In genomic region chr20:21767739-21768223, GRCh38 we compare ENCODE assay signal across 1 cellular context.
A peak's percentile ranks its signal among the peaks of the same experiment; 100 is the strongest.
TF ChIP-seq lines count a peak whose summit lies in the region.

No MANE protein-coding gene starts in this region.

TF ChIP-seq in HepG2, 621 proteins besides CTCF, POLR2A, EP300 and RAD21 (continued from another document and continues in another):
- TF ChIP-seq, protein P1, sequence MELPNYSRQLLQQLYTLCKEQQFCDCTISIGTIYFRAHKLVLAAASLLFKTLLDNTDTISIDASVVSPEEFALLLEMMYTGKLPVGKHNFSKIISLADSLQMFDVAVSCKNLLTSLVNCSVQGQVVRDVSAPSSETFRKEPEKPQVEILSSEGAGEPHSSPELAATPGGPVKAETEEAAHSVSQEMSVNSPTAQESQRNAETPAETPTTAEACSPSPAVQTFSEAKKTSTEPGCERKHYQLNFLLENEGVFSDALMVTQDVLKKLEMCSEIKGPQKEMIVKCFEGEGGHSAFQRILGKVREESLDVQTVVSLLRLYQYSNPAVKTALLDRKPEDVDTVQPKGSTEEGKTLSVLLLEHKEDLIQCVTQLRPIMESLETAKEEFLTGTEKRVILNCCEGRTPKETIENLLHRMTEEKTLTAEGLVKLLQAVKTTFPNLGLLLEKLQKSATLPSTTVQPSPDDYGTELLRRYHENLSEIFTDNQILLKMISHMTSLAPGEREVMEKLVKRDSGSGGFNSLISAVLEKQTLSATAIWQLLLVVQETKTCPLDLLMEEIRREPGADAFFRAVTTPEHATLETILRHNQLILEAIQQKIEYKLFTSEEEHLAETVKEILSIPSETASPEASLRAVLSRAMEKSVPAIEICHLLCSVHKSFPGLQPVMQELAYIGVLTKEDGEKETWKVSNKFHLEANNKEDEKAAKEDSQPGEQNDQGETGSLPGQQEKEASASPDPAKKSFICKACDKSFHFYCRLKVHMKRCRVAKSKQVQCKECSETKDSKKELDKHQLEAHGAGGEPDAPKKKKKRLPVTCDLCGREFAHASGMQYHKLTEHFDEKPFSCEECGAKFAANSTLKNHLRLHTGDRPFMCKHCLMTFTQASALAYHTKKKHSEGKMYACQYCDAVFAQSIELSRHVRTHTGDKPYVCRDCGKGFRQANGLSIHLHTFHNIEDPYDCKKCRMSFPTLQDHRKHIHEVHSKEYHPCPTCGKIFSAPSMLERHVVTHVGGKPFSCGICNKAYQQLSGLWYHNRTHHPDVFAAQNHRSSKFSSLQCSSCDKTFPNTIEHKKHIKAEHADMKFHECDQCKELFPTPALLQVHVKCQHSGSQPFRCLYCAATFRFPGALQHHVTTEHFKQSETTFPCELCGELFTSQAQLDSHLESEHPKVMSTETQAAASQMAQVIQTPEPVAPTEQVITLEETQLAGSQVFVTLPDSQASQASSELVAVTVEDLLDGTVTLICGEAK (IDR thresholded peaks at IDR 0.05): no peak
- TF ChIP-seq, protein P1 (CRISPR knock-in tag; IDR thresholded peaks at IDR 0.05): no peak
- TF ChIP-seq MTF2 (CRISPR knock-in tag; IDR thresholded peaks at IDR 0.05; ENCODE audit: borderline replicate concordance): no peak
- TF ChIP-seq TBL1XR1 (IDR thresholded peaks at IDR 0.05; ENCODE audit: borderline replicate concordance, low read length, partially characterized antibody): no peak
- TF ChIP-seq SALL1 (CRISPR knock-in tag; IDR thresholded peaks at IDR 0.05): peak; percentile 37
- TF ChIP-seq EZH2 (conservative IDR thresholded peaks at IDR 0.05; ENCODE audit: low read depth, low read length): no peak
- TF ChIP-seq GABPA (IDR thresholded peaks at IDR 0.05; ENCODE audit: low read depth, low read length): no peak
- TF ChIP-seq GABPA (CRISPR knock-in tag; IDR thresholded peaks at IDR 0.05; ENCODE audit: low read depth): no peak
- TF ChIP-seq, protein P2, sequence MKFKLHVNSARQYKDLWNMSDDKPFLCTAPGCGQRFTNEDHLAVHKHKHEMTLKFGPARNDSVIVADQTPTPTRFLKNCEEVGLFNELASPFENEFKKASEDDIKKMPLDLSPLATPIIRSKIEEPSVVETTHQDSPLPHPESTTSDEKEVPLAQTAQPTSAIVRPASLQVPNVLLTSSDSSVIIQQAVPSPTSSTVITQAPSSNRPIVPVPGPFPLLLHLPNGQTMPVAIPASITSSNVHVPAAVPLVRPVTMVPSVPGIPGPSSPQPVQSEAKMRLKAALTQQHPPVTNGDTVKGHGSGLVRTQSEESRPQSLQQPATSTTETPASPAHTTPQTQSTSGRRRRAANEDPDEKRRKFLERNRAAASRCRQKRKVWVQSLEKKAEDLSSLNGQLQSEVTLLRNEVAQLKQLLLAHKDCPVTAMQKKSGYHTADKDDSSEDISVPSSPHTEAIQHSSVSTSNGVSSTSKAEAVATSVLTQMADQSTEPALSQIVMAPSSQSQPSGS (CRISPR knock-in tag; IDR thresholded peaks at IDR 0.05): peak; percentile 39; the same call in 1 of the 2 replicates
- TF ChIP-seq, protein P3, sequence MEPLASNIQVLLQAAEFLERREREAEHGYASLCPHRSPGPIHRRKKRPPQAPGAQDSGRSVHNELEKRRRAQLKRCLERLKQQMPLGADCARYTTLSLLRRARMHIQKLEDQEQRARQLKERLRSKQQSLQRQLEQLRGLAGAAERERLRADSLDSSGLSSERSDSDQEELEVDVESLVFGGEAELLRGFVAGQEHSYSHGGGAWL (CRISPR knock-in tag; IDR thresholded peaks at IDR 0.05): 0 out of 2 replicates have a peak, but pooled peaks have one; percentile 21
- TF ChIP-seq ZSCAN31 (CRISPR knock-in tag; IDR thresholded peaks at IDR 0.05; ENCODE audit: low read depth): peak; percentile 57; the same call in 1 of the 2 replicates
- TF ChIP-seq, protein P4, sequence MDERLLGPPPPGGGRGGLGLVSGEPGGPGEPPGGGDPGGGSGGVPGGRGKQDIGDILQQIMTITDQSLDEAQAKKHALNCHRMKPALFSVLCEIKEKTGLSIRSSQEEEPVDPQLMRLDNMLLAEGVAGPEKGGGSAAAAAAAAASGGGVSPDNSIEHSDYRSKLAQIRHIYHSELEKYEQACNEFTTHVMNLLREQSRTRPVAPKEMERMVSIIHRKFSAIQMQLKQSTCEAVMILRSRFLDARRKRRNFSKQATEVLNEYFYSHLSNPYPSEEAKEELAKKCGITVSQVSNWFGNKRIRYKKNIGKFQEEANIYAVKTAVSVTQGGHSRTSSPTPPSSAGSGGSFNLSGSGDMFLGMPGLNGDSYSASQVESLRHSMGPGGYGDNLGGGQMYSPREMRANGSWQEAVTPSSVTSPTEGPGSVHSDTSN (CRISPR knock-in tag; IDR thresholded peaks at IDR 0.05): no peak
- peak; percentile 78; the same call in 1 of the 2 replicates for TF ChIP-seq ZNF614 (CRISPR knock-in tag; IDR thresholded peaks at IDR 0.05; ENCODE audit: borderline replicate concordance)
- peak; percentile 26; the same call in 1 of the 2 replicates for TF ChIP-seq REPIN1 (CRISPR knock-in tag; IDR thresholded peaks at IDR 0.05; ENCODE audit: borderline replicate concordance, low read depth)
- TF ChIP-seq ZNF724P (CRISPR knock-in tag; IDR thresholded peaks at IDR 0.05; ENCODE audit: borderline replicate concordance): no peak
- TF ChIP-seq GRHL1 (CRISPR knock-in tag; conservative IDR thresholded peaks at IDR 0.05): no peak
- TF ChIP-seq ZNF558 (CRISPR knock-in tag; IDR thresholded peaks at IDR 0.05; ENCODE audit: borderline replicate concordance): no peak
- no peak for TF ChIP-seq ZFAT (CRISPR knock-in tag; conservative IDR thresholded peaks at IDR 0.05)
- TF ChIP-seq, protein P5, sequence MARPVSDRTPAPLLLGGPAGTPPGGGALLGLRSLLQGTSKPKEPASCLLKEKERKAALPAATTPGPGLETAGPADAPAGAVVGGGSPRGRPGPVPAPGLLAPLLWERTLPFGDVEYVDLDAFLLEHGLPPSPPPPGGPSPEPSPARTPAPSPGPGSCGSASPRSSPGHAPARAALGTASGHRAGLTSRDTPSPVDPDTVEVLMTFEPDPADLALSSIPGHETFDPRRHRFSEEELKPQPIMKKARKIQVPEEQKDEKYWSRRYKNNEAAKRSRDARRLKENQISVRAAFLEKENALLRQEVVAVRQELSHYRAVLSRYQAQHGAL (CRISPR knock-in tag; IDR thresholded peaks at IDR 0.05; ENCODE audit: not compliant biosample characterization): no peak
- peak; percentile 52; the same call in 1 of the 2 replicates for TF ChIP-seq NCOA2 (CRISPR knock-in tag; IDR thresholded peaks at IDR 0.05)
- TF ChIP-seq FIP1L1 (IDR thresholded peaks at IDR 0.05; ENCODE audit: borderline replicate concordance, insufficient read depth, low read depth, low read length): no peak
- no peak for TF ChIP-seq ZBTB49 (CRISPR knock-in tag; IDR thresholded peaks at IDR 0.05; ENCODE audit: borderline replicate concordance)
- TF ChIP-seq CBFB (CRISPR knock-in tag; IDR thresholded peaks at IDR 0.05): peak; percentile 100
- TF ChIP-seq E2F1 (CRISPR knock-in tag; IDR thresholded peaks at IDR 0.05): no peak
- TF ChIP-seq RBM39 (IDR thresholded peaks at IDR 0.05; ENCODE audit: low read depth, low read length, poor library complexity, severe bottlenecking): no peak
- peak; percentile 82; the same call in 1 of the 2 replicates for TF ChIP-seq HMG20A (CRISPR knock-in tag; IDR thresholded peaks at IDR 0.05; ENCODE audit: borderline replicate concordance)
- TF ChIP-seq MLXIP (CRISPR knock-in tag; IDR thresholded peaks at IDR 0.05; ENCODE audit: borderline replicate concordance): no peak
- no peak for TF ChIP-seq ZNF672 (CRISPR knock-in tag; IDR thresholded peaks at IDR 0.05)
- TF ChIP-seq, protein P6, sequence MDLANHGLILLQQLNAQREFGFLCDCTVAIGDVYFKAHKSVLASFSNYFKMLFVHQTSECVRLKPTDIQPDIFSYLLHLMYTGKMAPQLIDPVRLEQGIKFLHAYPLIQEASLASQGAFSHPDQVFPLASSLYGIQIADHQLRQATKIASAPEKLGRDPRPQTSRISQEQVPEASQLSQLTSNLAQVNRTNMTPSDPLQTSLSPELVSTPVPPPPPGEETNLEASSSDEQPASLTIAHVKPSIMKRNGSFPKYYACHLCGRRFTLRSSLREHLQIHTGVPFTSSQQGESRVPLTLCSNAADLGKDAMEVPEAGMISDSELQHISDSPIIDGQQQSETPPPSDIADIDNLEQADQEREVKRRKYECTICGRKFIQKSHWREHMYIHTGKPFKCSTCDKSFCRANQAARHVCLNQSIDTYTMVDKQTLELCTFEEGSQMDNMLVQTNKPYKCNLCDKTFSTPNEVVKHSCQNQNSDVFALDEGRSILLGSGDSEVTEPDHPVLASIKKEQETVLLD (CRISPR knock-in tag; IDR thresholded peaks at IDR 0.05; ENCODE audit: low read depth): no peak
- peak; percentile 46; the same call in 1 of the 2 replicates for TF ChIP-seq GATAD2A (CRISPR knock-in tag; IDR thresholded peaks at IDR 0.05)
- no peak for TF ChIP-seq MXI1 (IDR thresholded peaks at IDR 0.05; ENCODE audit: borderline replicate concordance, low read depth, low read length)
- TF ChIP-seq CC2D1A (CRISPR knock-in tag; IDR thresholded peaks at IDR 0.05): no peak
- TF ChIP-seq U2AF1 (optimal IDR thresholded peaks at IDR 0.05; ENCODE audit: low read depth, low read length): peak; percentile 38
